In genomic region chr10:101142533-101143353, GRCh38 we compare ENCODE assay signal across 17 cellular contexts. TPM values are rescaled to one million over a fixed set of nuclear protein-coding genes. Genes with fewer than 3 reads are reported as not detected.
DNase-seq lines count a peak whose midpoint lies in the region; ATAC-seq, FAIRE-seq and TF ChIP-seq lines count a peak whose summit lies in the region.
"Had no signal": no experiment of that assay in that cellular context is flagged by ENCODE, and none has a peak within 500 bp of the region (broad histone marks: within the 10 kb centered on the region; RNA-seq: fewer than 3 reads in every experiment).

No MANE protein-coding gene starts in this region.

- H3K4me1 ChIP-seq in MM.1S (ENCODE audit: low read length) (no peaks in the 10 kb centered on the region), endothelial cell of umbilical vein (ENCODE audit: control insufficient read depth, extremely low read depth, insufficient read depth, low read length) (no peaks in the 10 kb centered on the region), spleen (peaks cover 0 to 66% (median 33%) of the 10 kb centered on the region in 6 donors), gastrocnemius medialis (peaks cover 0 to 9% of the 10 kb centered on the region in 2 donors), Karpas-422 (ENCODE audit: low read length) (no peaks in the 10 kb centered on the region)

- H3K36me3 Mint-ChIP-seq in activated naive CD4-positive, alpha-beta T cell treated with anti-CD3 and anti-CD28 coated beads, Interleukin-2, amount 50 U/mL, for 24 hours = no peaks in the 10 kb centered on the region
- H3K36me3 Mint-ChIP-seq: activated CD4-positive, alpha-beta memory T cell treated with anti-CD3 and anti-CD28 coated beads for 36 hours had no signal

- H3K27me3 Mint-ChIP-seq in activated naive CD4-positive, alpha-beta T cell treated with anti-CD3 and anti-CD28 coated beads, Interleukin-2, amount 50 U/mL, for 24 hours = peaks cover 56% of the 10 kb centered on the region

- ATAC-seq in gastrocnemius medialis (no peak), HG02840 (IDR thresholded peaks at IDR 0.05; ENCODE audit: low FRiP score, unreplicated experiment) (no peak)

- no peak overlapping the region for H3K27ac ChIP-seq in MM.1S (ENCODE audit: low read length)
- H3K27ac ChIP-seq in endothelial cell of umbilical vein (ENCODE audit: insufficient read depth, low read depth, low read length) = no peak overlapping the region
- peak overlapping the region in 7 of 8 donors; percentile 20 to 87 (median 58) for H3K27ac ChIP-seq in spleen
- H3K27ac ChIP-seq in gastrocnemius medialis = no peak overlapping the region
- no peak overlapping the region for H3K27ac ChIP-seq in Karpas-422 (ENCODE audit: low read length)

- BruUV-seq in endothelial cell of umbilical vein (replicated peaks; lab: Mats Ljungman, UMichigan) = no TSS peak

- H3K9me3 ChIP-seq in MM.1S (replicated peaks; ENCODE audit: insufficient read depth, low read length) (no peaks in the 10 kb centered on the region), endothelial cell of umbilical vein (replicated peaks; ENCODE audit: control insufficient read depth, insufficient read depth, low read length) (no peaks in the 10 kb centered on the region), spleen (no peaks in the 10 kb centered on the region), gastrocnemius medialis (no peaks in the 10 kb centered on the region), Karpas-422 (ENCODE audit: low read length) (no peaks in the 10 kb centered on the region)
- H3K9me3 ChIP-seq: Caco-2 had no signal

- no peak for DNase-seq in activated naive CD4-positive, alpha-beta T cell treated with Interleukin-2 at 50 U/mL for 16 hours
- DNase-seq in MM.1S = no peak
- DNase-seq in endothelial cell of umbilical vein (ENCODE audit: low read depth, low spot score) = no peak
- DNase-seq in spleen = no peak
- DNase-seq in gastrocnemius medialis = no peak
- no peak for DNase-seq in Karpas-422
- DNase-seq: NCI-H2029, NCI-H524 treated with DMSO at 0.1 percent for 48 hours had no signal

- no peaks in the 10 kb centered on the region for H3K36me3 ChIP-seq in MM.1S (replicated peaks; ENCODE audit: insufficient read depth, low read length)
- no peaks in the 10 kb centered on the region for H3K36me3 ChIP-seq in endothelial cell of umbilical vein (ENCODE audit: control insufficient read depth in 2 of 2, extremely low read depth in 1 of 2, insufficient read depth in 2 of 2, low read length in 2 of 2)
- peaks cover 0 to 4% (median 0%) of the 10 kb centered on the region in 6 donors for H3K36me3 ChIP-seq in spleen
- H3K36me3 ChIP-seq in gastrocnemius medialis = no peaks in the 10 kb centered on the region
- no peaks in the 10 kb centered on the region for H3K36me3 ChIP-seq in Karpas-422 (ENCODE audit: insufficient read depth, low read length)

- FAIRE-seq in endothelial cell of umbilical vein (lab: Jason Lieb, UNC) = no peak
- FAIRE-seq: frontal cortex had no signal

- in situ Hi-C loops in gastrocnemius medialis (cut with MboI; ENCODE audit: low sequenced_read_pairs in 4 of 4) = loop anchor here in 2 of 4 donors (5.0 to 10.0 kb wide), 2 partner anchors 45 to 98 kb away; no protein-coding TSS in a partner anchor

- no peaks in the 10 kb centered on the region for H3K9me1 ChIP-seq in endothelial cell of umbilical vein (replicated peaks; ENCODE audit: control insufficient read depth, extremely low read depth, insufficient read depth, low read length)

- H3K79me2 ChIP-seq in MM.1S (ENCODE audit: low read length) (no peaks in the 10 kb centered on the region), endothelial cell of umbilical vein (ENCODE audit: control insufficient read depth, insufficient read depth, low read length) (no peaks in the 10 kb centered on the region), Karpas-422 (ENCODE audit: low read length) (no peaks in the 10 kb centered on the region)

- CTCF ChIA-PET in endothelial cell of umbilical vein (lab: Charles Lee) = interaction anchor here (0.6 to 6.1 kb wide), 58 partner anchors 9 to 630 kb away, joined by 3 to 496 read pairs (median 6); partner anchors contain the start of genes KAZALD1, PDZD7, SFXN3 and TLX1

- WGBS in spleen, 5 donors = 17 to 28% (median 25%) methylated on average over 26 to 28 of the region's 28 CpGs

- TF ChIP-seq CTCF in MM.1S (IDR thresholded peaks at IDR 0.05; ENCODE audit: low read length) (no peak), endothelial cell of umbilical vein (IDR thresholded peaks at IDR 0.05; ENCODE audit: extremely low read depth in 1 of 2, insufficient read depth in 1 of 2, low read depth in 1 of 2, low read length in 2 of 2) (no peak), spleen (IDR thresholded peaks at IDR 0.05 in 8 of 11, conservative IDR thresholded peaks at IDR 0.05 in 3 of 11) (peak in 3 of 11 experiments; percentile 1 to 51 (median 31)), gastrocnemius medialis (IDR thresholded peaks at IDR 0.05 in 4 of 5, conservative IDR thresholded peaks at IDR 0.05 in 1 of 5) (no peak)

- no peak overlapping the region for H3K27ac Mint-ChIP-seq in activated naive CD4-positive, alpha-beta T cell treated with anti-CD3 and anti-CD28 coated beads, Interleukin-2, amount 50 U/mL, for 24 hours
- H3K27ac Mint-ChIP-seq: activated CD4-positive, alpha-beta memory T cell treated with anti-CD3 and anti-CD28 coated beads for 36 hours; progenitor cell of endocrine pancreas had no signal

- H2AFZ ChIP-seq in MM.1S (ENCODE audit: low read length) (no peak overlapping the region), endothelial cell of umbilical vein (ENCODE audit: low read depth, low read length) (no peak overlapping the region), Karpas-422 (ENCODE audit: low read length) (no peak overlapping the region)

- H3K4me3 ChIP-seq in MM.1S (ENCODE audit: low read length) (no peak overlapping the region; the same call in 1 of the 2 replicates), endothelial cell of umbilical vein (replicated peaks in 1 of 3; ENCODE audit: insufficient read depth in 1 of 3, low read depth in 1 of 3, low read length in 3 of 3) (no peak overlapping the region), spleen (peak overlapping the region in 4 of 8 donors; percentile 0 to 67 (median 21)), gastrocnemius medialis (no peak overlapping the region), Karpas-422 (ENCODE audit: low read length) (no peak overlapping the region)

- intact Hi-C loops in endothelial cell of umbilical vein (cut with micrococcal nuclease) (loop anchor here (1.0 kb wide), 2 partner anchors 47 to 82 kb away; no protein-coding TSS in a partner anchor), spleen (cut with DNase I; ENCODE audit: low total_unique reads) (loop anchor here (2.0 kb wide), 1 partner anchor 46 kb away; no protein-coding TSS in a partner anchor), gastrocnemius medialis (cut with DNase I; ENCODE audit: low total_unique reads) (loop anchor here (1.0 kb wide), 1 partner anchor 47 kb away; no protein-coding TSS in a partner anchor)

- H3K27me3 ChIP-seq in MM.1S (replicated peaks; ENCODE audit: insufficient read depth, low read length) (peaks cover 72% of the 10 kb centered on the region), endothelial cell of umbilical vein (ENCODE audit: control insufficient read depth in 2 of 2, insufficient read depth in 2 of 2, low read length in 2 of 2) (peaks cover 90 to 94% of the 10 kb centered on the region in 2 experiments), spleen (replicated peaks in 1 of 7) (peaks cover 5 to 100% (median 88%) of the 10 kb centered on the region in 7 donors), gastrocnemius medialis (peaks cover 87 to 90% (median 87%) of the 10 kb centered on the region in 3 donors), Karpas-422 (ENCODE audit: low read length) (no peaks in the 10 kb centered on the region)

- H3K4me2 ChIP-seq in MM.1S (ENCODE audit: low read depth, low read length) (peak overlapping the region; percentile 66), endothelial cell of umbilical vein (ENCODE audit: insufficient read depth, low read length) (no peak overlapping the region), Karpas-422 (ENCODE audit: low read depth, low read length, poor library complexity, severe bottlenecking) (no peak overlapping the region)

- H3K9me2 ChIP-seq in MM.1S (replicated peaks; ENCODE audit: insufficient read depth, low read length) (no peaks in the 10 kb centered on the region), Karpas-422 (replicated peaks; ENCODE audit: insufficient read depth, low read length) (no peaks in the 10 kb centered on the region)

- H4K20me1 ChIP-seq in MM.1S (ENCODE audit: insufficient read depth, low read length) (no peaks in the 10 kb centered on the region), endothelial cell of umbilical vein (replicated peaks; ENCODE audit: control insufficient read depth, extremely low read depth, insufficient read depth, low read length) (no peaks in the 10 kb centered on the region), Karpas-422 (ENCODE audit: insufficient read depth, low read depth, low read length) (no peaks in the 10 kb centered on the region)

- no peaks in the 10 kb centered on the region for H3K9me3 Mint-ChIP-seq in activated naive CD4-positive, alpha-beta T cell treated with anti-CD3 and anti-CD28 coated beads, Interleukin-2, amount 50 U/mL, for 24 hours
- H3K9me3 Mint-ChIP-seq: activated CD4-positive, alpha-beta memory T cell treated with anti-CD3 and anti-CD28 coated beads for 36 hours had no signal

- TF ChIP-seq POLR2A in endothelial cell of umbilical vein (IDR thresholded peaks at IDR 0.05; ENCODE audit: low read depth, low read length) (no peak), spleen (IDR thresholded peaks at IDR 0.05) (no peak), gastrocnemius medialis (IDR thresholded peaks at IDR 0.05) (no peak)

- H3F3A ChIP-seq in MM.1S (ENCODE audit: insufficient read depth, low read length) = no peaks in the 10 kb centered on the region

- H3K4me3 Mint-ChIP-seq in activated naive CD4-positive, alpha-beta T cell treated with anti-CD3 and anti-CD28 coated beads, Interleukin-2, amount 50 U/mL, for 24 hours = peak overlapping the region; percentile 9
- H3K4me3 Mint-ChIP-seq: activated CD4-positive, alpha-beta memory T cell treated with anti-CD3 and anti-CD28 coated beads for 36 hours had no signal

- H3K9ac ChIP-seq in MM.1S (ENCODE audit: low read length) (no peak overlapping the region), endothelial cell of umbilical vein (replicated peaks; ENCODE audit: extremely low read depth, insufficient read depth, low read length) (no peak overlapping the region), Karpas-422 (ENCODE audit: low read length) (no peak overlapping the region)

- dilution Hi-C loops in endothelial cell of umbilical vein (cut with MboI; ENCODE audit: extremely low pct_ligation_motif_present, low sequenced_read_pairs) = no loop called here

- H3K4me1 Mint-ChIP-seq in activated naive CD4-positive, alpha-beta T cell treated with anti-CD3 and anti-CD28 coated beads, Interleukin-2, amount 50 U/mL, for 24 hours = peaks cover 28% of the 10 kb centered on the region

- POLR2A ChIA-PET in endothelial cell of umbilical vein (lab: Charles Lee) = interaction anchor here (1.0 to 1.1 kb wide), 3 partner anchors 47 to 82 kb away, joined by 3 to 5 read pairs (median 3); no protein-coding TSS in a partner anchor

RNA-seq across cellular contexts. Expression of gene TLX1, which starts 11.6 kb away (rescaled TPM):
- total RNA-seq in endothelial cell of umbilical vein (not detected in 2 replicates), spleen (10 to 100 TPM; 21.0 to 91.5 (median 35.0) TPM), gastrocnemius medialis (not detected)
- polyA plus RNA-seq in endothelial cell of umbilical vein (0.10 TPM in 1 of 2 replicates, not detected in the other), spleen (10 to 100 TPM in 1 of 3 donors, 1 to 10 TPM in 2; 5.7 to 11.7 (median 7.5) TPM)
- polyA plus RNA-seq in endothelial cell of umbilical vein (2011; cell fraction: cytosol; rRNA removed) = 0.03 TPM in 2 replicates
- polyA plus RNA-seq in endothelial cell of umbilical vein (2011; cell fraction: nucleus; rRNA removed) = 0.07 TPM in 1 of 2 replicates, not detected in the other
- not detected in 2 replicates for polyA plus RNA-seq in endothelial cell of umbilical vein (2012)
- 0.44 TPM in 1 of 2 replicates, not detected in the other for polyA minus RNA-seq in endothelial cell of umbilical vein
- not detected for polyA minus RNA-seq in endothelial cell of umbilical vein (2011; cell fraction: cytosol; rRNA and poly(A)+ RNA removed)
- polyA minus RNA-seq in endothelial cell of umbilical vein (2011; cell fraction: nucleus; rRNA and poly(A)+ RNA removed) = not detected in 2 replicates
- not detected in 2 replicates for total RNA-seq in Karpas-422 (2014; rRNA removed; shearing (Covaris generic); ENCODE audit: low replicate concordance)
- total RNA-seq: activated CD4-positive, alpha-beta memory T cell treated with anti-CD3 and anti-CD28 coated beads for 36 hours; frontal cortex; myocyte; OCI-LY7; progenitor cell of endocrine pancreas; ureter had no signal

Comparison
In these comparisons a context has a peak if more than half of its experiments do, and no peak if none do; other contexts are left out.
1. H3K27ac ChIP-seq: peak in spleen (7 of 8); none in MM.1S (single experiment), endothelial cell of umbilical vein (single experiment), gastrocnemius medialis (0 of 4) and Karpas-422 (single experiment).
2. RNA of gene TLX1, which starts 11.6 kb away (total RNA-seq): 21.0 to 91.5 TPM in spleen; not detected in endothelial cell of umbilical vein, not detected in gastrocnemius medialis and not detected in Karpas-422; every median in the first group is over 10 times any median in the second.